In genomic region chr3:158644345-158644908, GRCh38 we compare ENCODE assay signal across 8 cellular contexts. TPM values are rescaled to one million over a fixed set of nuclear protein-coding genes. Genes with fewer than 3 reads are reported as not detected.
DNase-seq lines count a peak whose midpoint lies in the region; TF ChIP-seq lines count a peak whose summit lies in the region.

TSS of gene GFM1 (plus strand) at chr3:158644527. CDS start at chr3:158644635, 108 bp downstream.

- no CpG with 5 or more reads among the region's 42 CpGs for WGBS in mesendoderm (ENCODE audit: extremely low coverage, insufficient coverage, low lambda C conversion rate)

- H3K56ac ChIP-seq in mesendoderm (ENCODE audit: low read length), result peak within 1 kb of the TSS; percentile 84

- no peak within 1 kb of the TSS for H3K27ac ChIP-seq in mesendoderm (ENCODE audit: low read depth, low read length)

- H3K79me2 ChIP-seq in mesendoderm (ENCODE audit: control insufficient read depth, insufficient read depth, low read length), result peaks cover 10% of the 10 kb centered on the region

- H3K4me1 ChIP-seq in endocrine pancreas (ENCODE audit: control insufficient read depth, insufficient read depth, low read length) (peaks cover 8% of the 10 kb centered on the region), mesendoderm (ENCODE audit: control insufficient read depth, low read depth, low read length) (no peaks in the 10 kb centered on the region)

- H3K36me3 ChIP-seq in endocrine pancreas (ENCODE audit: control insufficient read depth, insufficient read depth, low read length) (no peaks in the 10 kb centered on the region), mesendoderm (ENCODE audit: control insufficient read depth, insufficient read depth, low read length) (no peaks in the 10 kb centered on the region)

- no peak within 1 kb of the TSS for H4K5ac ChIP-seq in mesendoderm (ENCODE audit: low read length)

- H2BK120ac ChIP-seq in mesendoderm (ENCODE audit: low read depth, low read length), result no peak within 1 kb of the TSS

- no peak within 1 kb of the TSS for H4K8ac ChIP-seq in mesendoderm (ENCODE audit: low read depth, low read length)

- peak within 1 kb of the TSS; percentile 85 for H3K9ac ChIP-seq in endocrine pancreas (ENCODE audit: control insufficient read depth, insufficient read depth, low read length)
- peak within 1 kb of the TSS; percentile 73 for H3K9ac ChIP-seq in mesendoderm (ENCODE audit: low read length)

- H3K4ac ChIP-seq in mesendoderm (ENCODE audit: low read depth, low read length), result no peak within 1 kb of the TSS

- no peak within 1 kb of the TSS for H2AK5ac ChIP-seq in mesendoderm (ENCODE audit: low read length)

- H3K4me3 ChIP-seq in endocrine pancreas (ENCODE audit: control insufficient read depth, insufficient read depth, low read length) (peak within 1 kb of the TSS; percentile 95), mesendoderm (ENCODE audit: low read length) (peak within 1 kb of the TSS; percentile 58)

- H3K4me2 ChIP-seq in mesendoderm (ENCODE audit: low read length), result peak within 1 kb of the TSS; percentile 29

- H3K23ac ChIP-seq in mesendoderm (ENCODE audit: low read length), result no peak within 1 kb of the TSS

- H3K9me3 ChIP-seq in endocrine pancreas (ENCODE audit: control insufficient read depth, low read length), result no peaks in the 10 kb centered on the region

- DNase-seq in COR-L47 (lab: John Stamatoyannopoulos, UW) (peak; percentile 98), GM20000 (ENCODE audit: low spot score) (peak; percentile 86), HT1080 (ENCODE audit: low read depth) (peak; percentile 97), NOMO-1 treated with DMSO at 0.1 percent for 48 hours (lab: John Stamatoyannopoulos, UW; ENCODE audit: unreplicated experiment) (peak; percentile 100), mesendoderm (peak; percentile 98)
- DNase-seq in activated CD8-positive, alpha-beta memory T cell treated with anti-CD3 and anti-CD28 coated beads for 48 hours (ENCODE audit: low read depth in 2 of 3, low spot score in 2 of 3), result peak; percentile 56 to 74 (median 65)
- peak; percentile 66 for DNase-seq in stimulated activated CD8-positive, alpha-beta memory T cell treated with anti-CD3 and anti-CD28 coated beads, Interleukin-15, amount 100 ng/mL, for 24 hours (ENCODE audit: low read depth)

- peak; percentile 97 for TF ChIP-seq CTCF in GM20000 (IDR thresholded peaks at IDR 0.05; ENCODE audit: extremely low read depth, missing control alignments)

- H3K79me1 ChIP-seq in mesendoderm (ENCODE audit: low read length), result peaks cover 2% of the 10 kb centered on the region

- H2BK15ac ChIP-seq in mesendoderm (replicated peaks; ENCODE audit: low read depth), result no peak within 1 kb of the TSS

- no peak within 1 kb of the TSS for H2BK5ac ChIP-seq in mesendoderm (ENCODE audit: low read length)

- H3K27me3 ChIP-seq in endocrine pancreas (ENCODE audit: control insufficient read depth, insufficient read depth, low read length) (no peaks in the 10 kb centered on the region), mesendoderm (ENCODE audit: insufficient read depth, low read length, poor library complexity) (no peaks in the 10 kb centered on the region)

- no peak within 1 kb of the TSS for H3K18ac ChIP-seq in mesendoderm (ENCODE audit: low read length)

RNA-seq across cellular contexts. Expression of gene GFM1, which starts in this region (rescaled TPM):
- 75.7 and 87.9 TPM in 2 replicates for total RNA-seq in HT1080 (2014; rRNA removed; shearing (Covaris generic))
- 40.7 and 65.4 TPM in 2 replicates for polyA plus RNA-seq in HT1080 (2015; cell fraction: cytosol; rRNA removed)
- 128 and 145 TPM in 2 replicates for polyA plus RNA-seq in HT1080 (2015; cell fraction: nucleus; rRNA removed)
- polyA plus RNA-seq in mesendoderm (2013, experiment 1 of 2), result 25.2 TPM
- 24.5 TPM for polyA plus RNA-seq in mesendoderm (2013, experiment 2 of 2)
